In the genomic region with DNA sequence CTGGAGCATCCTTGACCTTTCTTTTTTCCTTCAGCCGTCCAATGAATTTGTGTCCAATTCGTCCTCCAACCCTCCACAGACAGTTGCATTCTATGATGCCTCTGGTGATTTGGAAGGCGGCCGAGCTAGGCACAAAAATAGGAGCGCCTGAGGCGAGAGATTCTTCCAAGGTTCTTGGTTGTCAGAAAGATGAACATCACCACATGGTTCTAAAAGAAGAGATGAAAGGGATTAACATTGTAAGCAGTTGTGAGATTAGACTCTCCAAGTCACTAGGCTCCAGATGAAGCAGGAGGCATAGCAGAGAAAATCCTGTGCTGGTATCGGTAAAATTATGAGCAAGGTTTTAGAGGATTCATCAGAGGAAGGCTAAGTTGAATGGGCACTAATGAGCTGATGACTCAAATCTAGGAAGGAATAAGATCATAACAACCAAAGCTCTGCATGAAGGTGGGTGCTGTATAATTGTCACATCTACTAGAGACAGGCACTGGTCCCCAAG, we compare ENCODE assay signal across 9 cellular contexts.
A peak's percentile ranks its signal among the peaks of the same experiment; 100 is the strongest.
DNase-seq lines count a peak whose midpoint lies in the region; ATAC-seq and TF ChIP-seq lines count a peak whose summit lies in the region.
"Had no signal": no experiment of that assay in that cellular context is flagged by ENCODE, and none has a peak within 500 bp of the region (broad histone marks: within the 10 kb centered on the region; RNA-seq: fewer than 3 reads in every experiment).

No MANE protein-coding gene starts in this region.

- TF ChIP-seq POLR2A in gastrocnemius medialis (IDR thresholded peaks at IDR 0.05), result no peak

- TF ChIP-seq CTCF in right atrium auricular region (IDR thresholded peaks at IDR 0.05) (no peak), gastrocnemius medialis (IDR thresholded peaks at IDR 0.05 in 4 of 5, conservative IDR thresholded peaks at IDR 0.05 in 1 of 5) (no peak)

- no peak overlapping the region for H3K4me3 ChIP-seq in right atrium auricular region
- no peak overlapping the region for H3K4me3 ChIP-seq in gastrocnemius medialis

- H3K27ac ChIP-seq in right atrium auricular region (peak overlapping the region; percentile 66 to 86), gastrocnemius medialis (peak overlapping the region; percentile 37 to 75 (median 57))

- no peaks in the 10 kb centered on the region for H3K9me3 Mint-ChIP-seq in activated T-cell treated with anti-CD3 and anti-CD28 coated beads, Interleukin-2, amount 50 U/mL, for 72 hours

- H3K4me1 Mint-ChIP-seq in activated T-cell treated with anti-CD3 and anti-CD28 coated beads, Interleukin-2, amount 50 U/mL, for 72 hours (ENCODE audit: low read depth), result peaks cover 45% of the 10 kb centered on the region

- H3K4me3 Mint-ChIP-seq in activated T-cell treated with anti-CD3 and anti-CD28 coated beads, Interleukin-2, amount 50 U/mL, for 72 hours, result peak overlapping the region; percentile 61 to 64

- H3K4me1 ChIP-seq in right atrium auricular region (peaks cover 2 to 86% of the 10 kb centered on the region in 2 donors), gastrocnemius medialis (peaks cover 43 to 73% of the 10 kb centered on the region in 2 donors)

- peaks cover 25% of the 10 kb centered on the region for H3K27me3 Mint-ChIP-seq in activated T-cell treated with anti-CD3 and anti-CD28 coated beads, Interleukin-2, amount 50 U/mL, for 72 hours (ENCODE audit: low read depth)

- DNase-seq in G401 (ENCODE audit: low spot score) (peak; percentile 62), right atrium auricular region (ENCODE audit: low spot score) (no peak), gastrocnemius medialis (peak; percentile 24 to 39), NCI-H1092 (lab: John Stamatoyannopoulos, UW) (no peak), medulla oblongata (ENCODE audit: extremely low spot score) (no peak)
- peak; percentile 10 to 24 for DNase-seq in activated T-cell treated with anti-CD3 and anti-CD28 coated beads, Interleukin-2, amount 50 U/mL, for 72 hours
- DNase-seq: NCI-H1105 treated with DMSO at 0.1 percent for 48 hours had no signal

- peak overlapping the region; percentile 52 for H3K27ac Mint-ChIP-seq in activated T-cell treated with anti-CD3 and anti-CD28 coated beads, Interleukin-2, amount 50 U/mL, for 72 hours

- H3K36me3 ChIP-seq in right atrium auricular region, result no peaks in the 10 kb centered on the region
- no peaks in the 10 kb centered on the region for H3K36me3 ChIP-seq in gastrocnemius medialis

- H3K36me3 Mint-ChIP-seq in activated T-cell treated with anti-CD3 and anti-CD28 coated beads, Interleukin-2, amount 50 U/mL, for 72 hours (ENCODE audit: insufficient read depth in 2 of 2), result no peaks in the 10 kb centered on the region

- ATAC-seq in activated T-cell treated with anti-CD3 and anti-CD28 coated beads, Interleukin-2, amount 50 U/mL, for 72 hours (replicated peaks in 1 of 2), result peak; percentile 68 to 69
- ATAC-seq in gastrocnemius medialis (peak in 1 of 2 donors; percentile 51), GM18520 (IDR thresholded peaks at IDR 0.05; ENCODE audit: unreplicated experiment) (no peak), GM19463 (IDR thresholded peaks at IDR 0.05; ENCODE audit: unreplicated experiment) (no peak)

- intact Hi-C loops in gastrocnemius medialis (cut with DNase I; ENCODE audit: low total_unique reads), result loop anchor here (2.0 to 5.0 kb wide), 2 partner anchors 80 to 220 kb away; no protein-coding TSS in a partner anchor

- no peaks in the 10 kb centered on the region for H3K9me3 ChIP-seq in right atrium auricular region
- no peaks in the 10 kb centered on the region for H3K9me3 ChIP-seq in gastrocnemius medialis

- in situ Hi-C loops in G401 (cut with HindIII; ENCODE audit: low sequenced_read_pairs) (no loop called here), gastrocnemius medialis (cut with MboI; ENCODE audit: low sequenced_read_pairs in 4 of 4) (no loop called here)

- H3K27me3 ChIP-seq in right atrium auricular region, result no peaks in the 10 kb centered on the region
- no peaks in the 10 kb centered on the region for H3K27me3 ChIP-seq in gastrocnemius medialis

Comparison
In these comparisons a context has a peak if more than half of its experiments do, and no peak if none do; other contexts are left out.
1. DNase-seq: peak in G401 (single experiment), activated T-cell treated with anti-CD3 and anti-CD28 coated beads, Interleukin-2, amount 50 U/mL, for 72 hours (2 of 2) and gastrocnemius medialis (2 of 2); none in right atrium auricular region (single experiment), NCI-H1092 (single experiment) and medulla oblongata (single experiment).
2. ATAC-seq: peak in activated T-cell treated with anti-CD3 and anti-CD28 coated beads, Interleukin-2, amount 50 U/mL, for 72 hours (2 of 2); none in GM18520 (single experiment) and GM19463 (single experiment).